In the genomic region with DNA sequence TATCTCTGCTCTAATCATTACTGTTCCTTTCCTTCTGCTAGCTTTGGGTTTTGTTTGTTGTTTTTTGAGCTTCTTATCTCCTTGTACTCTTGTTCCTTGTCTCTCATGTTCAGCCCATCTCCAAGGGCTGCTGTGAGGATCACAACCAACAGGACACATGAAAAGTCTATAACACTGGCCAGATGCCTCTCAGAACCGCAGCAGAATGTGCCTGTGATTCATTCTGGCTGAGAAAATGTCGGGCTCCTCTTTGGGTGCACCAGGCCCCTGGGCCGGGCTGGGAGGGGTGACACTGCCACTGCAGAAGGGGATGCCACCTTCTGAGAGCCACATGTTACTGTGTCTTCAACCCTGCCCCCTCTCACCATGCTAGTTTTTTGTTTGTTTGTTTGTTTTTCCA, we compare ENCODE assay signal across 12 cellular contexts. TPM values are rescaled to one million over a fixed set of nuclear protein-coding genes. Genes with fewer than 3 reads are reported as not detected.
DNase-seq lines count a peak whose midpoint lies in the region; ATAC-seq and TF ChIP-seq lines count a peak whose summit lies in the region.
"Had no signal": no experiment of that assay in that cellular context is flagged by ENCODE, and none has a peak within 500 bp of the region (broad histone marks: within the 10 kb centered on the region; RNA-seq: fewer than 3 reads in every experiment).

No MANE protein-coding gene starts in this region.

- H2BK5ac ChIP-seq in mesenchymal stem cell (ENCODE audit: low read depth, low read length, poor library complexity, severe bottlenecking): no peak overlapping the region

- no peaks in the 10 kb centered on the region for H3K36me3 Mint-ChIP-seq in WTC11
- H3K36me3 Mint-ChIP-seq in type B pancreatic cell: peaks cover 13% of the 10 kb centered on the region
- no peaks in the 10 kb centered on the region for H3K36me3 Mint-ChIP-seq in endodermal cell (ENCODE audit: low read depth)

- H3K27ac Mint-ChIP-seq in WTC11 (peak overlapping the region; percentile 71; the same call in 1 of the 2 replicates), type B pancreatic cell (no peak overlapping the region), endodermal cell (no peak overlapping the region)

- H3K4ac ChIP-seq in mesenchymal stem cell (ENCODE audit: low read depth in 1 of 2, low read length in 2 of 2): no peak overlapping the region

- H2BK15ac ChIP-seq in mesenchymal stem cell (ENCODE audit: low read depth, poor library complexity, severe bottlenecking): no peak overlapping the region

- H2AK5ac ChIP-seq in mesenchymal stem cell (ENCODE audit: low read length, severe bottlenecking): no peak overlapping the region

- H3K23ac ChIP-seq in mesenchymal stem cell (ENCODE audit: low read length in 2 of 2): no peak overlapping the region

- no peak overlapping the region for H3K18ac ChIP-seq in mesenchymal stem cell (ENCODE audit: low read depth in 1 of 2, low read length in 2 of 2)

- H3K4me1 Mint-ChIP-seq in WTC11 (peaks cover 10% of the 10 kb centered on the region), type B pancreatic cell (ENCODE audit: unreplicated experiment) (peaks cover 9% of the 10 kb centered on the region), endodermal cell (peaks cover 16% of the 10 kb centered on the region)

- DNase-seq in WTC11 (ENCODE audit: low spot score) (no peak), coronary artery (ENCODE audit: low spot score) (peak; percentile 38), mesenchymal stem cell (peak; percentile 83), type B pancreatic cell (ENCODE audit: extremely low spot score, unreplicated experiment) (peak; percentile 39), NCI-H1694 treated with DMSO at 0.1 percent for 48 hours (lab: John Stamatoyannopoulos, UW) (no peak), T-helper 9 cell (no peak), endodermal cell (no peak)
- DNase-seq: NCI-H2029 treated with DMSO at 0.1 percent for 48 hours, NCI-H510A treated with DMSO at 0.1 percent for 48 hours, SHP77 had no signal

- H3K4me3 ChIP-seq in coronary artery (no peak overlapping the region), mesenchymal stem cell (ENCODE audit: insufficient read depth in 1 of 2, low read depth in 1 of 2, low read length in 2 of 2) (peak overlapping the region in 1 of 2 experiments; percentile 15), endodermal cell (ENCODE audit: low read length) (no peak overlapping the region)
- H3K4me3 ChIP-seq: Peyer's patch had no signal

- H4K8ac ChIP-seq in mesenchymal stem cell (ENCODE audit: low read length): no peak overlapping the region

- no peaks in the 10 kb centered on the region for H3K9me3 Mint-ChIP-seq in WTC11
- H3K9me3 Mint-ChIP-seq in type B pancreatic cell: no peaks in the 10 kb centered on the region
- no peaks in the 10 kb centered on the region for H3K9me3 Mint-ChIP-seq in endodermal cell

- H4K91ac ChIP-seq in mesenchymal stem cell (ENCODE audit: low read length): no peak overlapping the region

- no peaks in the 10 kb centered on the region for H3K27me3 Mint-ChIP-seq in WTC11 (ENCODE audit: low read depth)
- no peaks in the 10 kb centered on the region for H3K27me3 Mint-ChIP-seq in type B pancreatic cell
- no peaks in the 10 kb centered on the region for H3K27me3 Mint-ChIP-seq in endodermal cell (ENCODE audit: insufficient read depth)

- no peak overlapping the region for H2AFZ ChIP-seq in mesenchymal stem cell (ENCODE audit: low read depth, low read length)

- no peaks in the 10 kb centered on the region for H3K9me3 ChIP-seq in mesenchymal stem cell (ENCODE audit: control insufficient read depth, low read length)
- no peaks in the 10 kb centered on the region for H3K9me3 ChIP-seq in endodermal cell (ENCODE audit: control insufficient read depth, low read length)
- H3K9me3 ChIP-seq: Peyer's patch had no signal

- ATAC-seq in WTC11: no peak

- no peak for TF ChIP-seq CTCF in WTC11 (IDR thresholded peaks at IDR 0.05)
- no peak for TF ChIP-seq CTCF in coronary artery (IDR thresholded peaks at IDR 0.05)
- TF ChIP-seq CTCF in type B pancreatic cell (conservative IDR thresholded peaks at IDR 0.05): no peak
- TF ChIP-seq CTCF in endodermal cell (conservative IDR thresholded peaks at IDR 0.05): no peak

- H3K36me3 ChIP-seq in mesenchymal stem cell (ENCODE audit: control insufficient read depth in 1 of 2, insufficient read depth in 2 of 2, low read depth in 1 of 2, low read length in 2 of 2) (peaks cover 0 to 15% of the 10 kb centered on the region in 2 experiments), endodermal cell (ENCODE audit: control insufficient read depth, insufficient read depth, low read length) (no peaks in the 10 kb centered on the region)
- H3K36me3 ChIP-seq: Peyer's patch had no signal

- no peaks in the 10 kb centered on the region for H3K27me3 ChIP-seq in mesenchymal stem cell (ENCODE audit: control insufficient read depth in 1 of 2, insufficient read depth in 1 of 2, low read length in 2 of 2)
- H3K27me3 ChIP-seq in endodermal cell (ENCODE audit: control insufficient read depth, insufficient read depth, low read length, poor library complexity, severe bottlenecking): no peaks in the 10 kb centered on the region
- H3K27me3 ChIP-seq: Peyer's patch had no signal

- CTCF ChIA-PET in WTC11 (lab: Charles Lee): no interaction called here

- peak overlapping the region in 1 of 2 experiments; percentile 31 for H2BK12ac ChIP-seq in mesenchymal stem cell (ENCODE audit: low read length in 2 of 2)

- POLR2A ChIA-PET in WTC11 (lab: Charles Lee): no interaction called here

- H2BK120ac ChIP-seq in mesenchymal stem cell (ENCODE audit: low read depth, low read length): no peak overlapping the region

- H3K4me3 Mint-ChIP-seq in WTC11: no peak overlapping the region
- H3K4me3 Mint-ChIP-seq in type B pancreatic cell: no peak overlapping the region
- H3K4me3 Mint-ChIP-seq in endodermal cell: no peak overlapping the region

- H3K27ac ChIP-seq in coronary artery: no peak overlapping the region
- no peak overlapping the region for H3K27ac ChIP-seq in mesenchymal stem cell (ENCODE audit: low read length, poor library complexity, severe bottlenecking)
- no peak overlapping the region for H3K27ac ChIP-seq in endodermal cell (ENCODE audit: low read depth, low read length)
- H3K27ac ChIP-seq: KMS-11, Peyer's patch had no signal

- 6% methylated on average over 2 of the region's 3 CpGs for WGBS in mesenchymal stem cell
- 94% methylated on average over 3 of the region's 3 CpGs; no CpG with 5 or more reads in 1 of the 2 experiments for WGBS in endodermal cell (ENCODE audit: insufficient coverage in 1 of 2, insufficient read length in 1 of 2), 2 experiments

- H3K9ac ChIP-seq in mesenchymal stem cell (ENCODE audit: low read length) (no peak overlapping the region), endodermal cell (ENCODE audit: extremely low read depth, low read length, poor library complexity, severe bottlenecking) (no peak overlapping the region)
- H3K9ac ChIP-seq: KMS-11 had no signal

- no peak overlapping the region for H3K14ac ChIP-seq in mesenchymal stem cell (ENCODE audit: low read length in 2 of 2)

- peaks cover 2% of the 10 kb centered on the region for H3K79me1 ChIP-seq in mesenchymal stem cell (replicated peaks; ENCODE audit: low read length, poor library complexity, severe bottlenecking)

- H3K4me1 ChIP-seq in mesenchymal stem cell (ENCODE audit: control insufficient read depth, insufficient read depth, low read depth, low read length) (peaks cover 23% of the 10 kb centered on the region), endodermal cell (ENCODE audit: control insufficient read depth, insufficient read depth, low read length) (peaks cover 5% of the 10 kb centered on the region)
- H3K4me1 ChIP-seq: Peyer's patch had no signal

- H3K4me2 ChIP-seq in mesenchymal stem cell (ENCODE audit: low read length, poor library complexity, severe bottlenecking): no peak overlapping the region
- H3K4me2 ChIP-seq: KMS-11 had no signal

TF ChIP-seq in WTC11, 78 proteins besides CTCF, POLR2A, EP300 and RAD21 (continues in another document):
- TF ChIP-seq RELA (CRISPR knock-in tag; IDR thresholded peaks at IDR 0.05; ENCODE audit: borderline replicate concordance): no peak
- TF ChIP-seq, protein P1, sequence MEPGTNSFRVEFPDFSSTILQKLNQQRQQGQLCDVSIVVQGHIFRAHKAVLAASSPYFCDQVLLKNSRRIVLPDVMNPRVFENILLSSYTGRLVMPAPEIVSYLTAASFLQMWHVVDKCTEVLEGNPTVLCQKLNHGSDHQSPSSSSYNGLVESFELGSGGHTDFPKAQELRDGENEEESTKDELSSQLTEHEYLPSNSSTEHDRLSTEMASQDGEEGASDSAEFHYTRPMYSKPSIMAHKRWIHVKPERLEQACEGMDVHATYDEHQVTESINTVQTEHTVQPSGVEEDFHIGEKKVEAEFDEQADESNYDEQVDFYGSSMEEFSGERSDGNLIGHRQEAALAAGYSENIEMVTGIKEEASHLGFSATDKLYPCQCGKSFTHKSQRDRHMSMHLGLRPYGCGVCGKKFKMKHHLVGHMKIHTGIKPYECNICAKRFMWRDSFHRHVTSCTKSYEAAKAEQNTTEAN (CRISPR knock-in tag; IDR thresholded peaks at IDR 0.05): no peak
- no peak for TF ChIP-seq TP53 (CRISPR knock-in tag; IDR thresholded peaks at IDR 0.05)
- no peak for TF ChIP-seq KAT7 (CRISPR knock-in tag; IDR thresholded peaks at IDR 0.05; ENCODE audit: borderline replicate concordance)
- TF ChIP-seq, protein P2, sequence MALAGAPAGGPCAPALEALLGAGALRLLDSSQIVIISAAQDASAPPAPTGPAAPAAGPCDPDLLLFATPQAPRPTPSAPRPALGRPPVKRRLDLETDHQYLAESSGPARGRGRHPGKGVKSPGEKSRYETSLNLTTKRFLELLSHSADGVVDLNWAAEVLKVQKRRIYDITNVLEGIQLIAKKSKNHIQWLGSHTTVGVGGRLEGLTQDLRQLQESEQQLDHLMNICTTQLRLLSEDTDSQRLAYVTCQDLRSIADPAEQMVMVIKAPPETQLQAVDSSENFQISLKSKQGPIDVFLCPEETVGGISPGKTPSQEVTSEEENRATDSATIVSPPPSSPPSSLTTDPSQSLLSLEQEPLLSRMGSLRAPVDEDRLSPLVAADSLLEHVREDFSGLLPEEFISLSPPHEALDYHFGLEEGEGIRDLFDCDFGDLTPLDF (CRISPR knock-in tag; IDR thresholded peaks at IDR 0.05): no peak

RNA-seq across cellular contexts. Expression of a gene that starts 48.0 kb away (rescaled TPM):
- total RNA-seq in WTC11 (2021) (2.4 to 3.8 TPM (median 2.5 TPM) in 3 replicates), type B pancreatic cell (ENCODE audit: low replicate concordance) (5.9 and 7.2 TPM in 2 replicates), endodermal cell (1 to 10 TPM; 2.7 to 6.6 TPM)
- polyA plus RNA-seq in mesenchymal stem cell (2013, experiment 1 of 2): 3.8 TPM
- 4.5 TPM for polyA plus RNA-seq in mesenchymal stem cell (2013, experiment 2 of 2)
- polyA plus RNA-seq in endodermal cell (2013, experiment 1 of 2): 5.0 TPM
- polyA plus RNA-seq in endodermal cell (2013, experiment 2 of 2): 4.6 TPM

Comparison
In these comparisons a context has a peak if more than half of its experiments do, and no peak if none do; other contexts are left out.
1. DNase-seq: peak in coronary artery (single experiment), mesenchymal stem cell (single experiment) and type B pancreatic cell (single experiment); none in WTC11 (single experiment), NCI-H1694 treated with DMSO at 0.1 percent for 48 hours (single experiment), T-helper 9 cell (single experiment) and endodermal cell (single experiment).